ENCODE assay signal across 24 cellular contexts in the genomic region with DNA sequence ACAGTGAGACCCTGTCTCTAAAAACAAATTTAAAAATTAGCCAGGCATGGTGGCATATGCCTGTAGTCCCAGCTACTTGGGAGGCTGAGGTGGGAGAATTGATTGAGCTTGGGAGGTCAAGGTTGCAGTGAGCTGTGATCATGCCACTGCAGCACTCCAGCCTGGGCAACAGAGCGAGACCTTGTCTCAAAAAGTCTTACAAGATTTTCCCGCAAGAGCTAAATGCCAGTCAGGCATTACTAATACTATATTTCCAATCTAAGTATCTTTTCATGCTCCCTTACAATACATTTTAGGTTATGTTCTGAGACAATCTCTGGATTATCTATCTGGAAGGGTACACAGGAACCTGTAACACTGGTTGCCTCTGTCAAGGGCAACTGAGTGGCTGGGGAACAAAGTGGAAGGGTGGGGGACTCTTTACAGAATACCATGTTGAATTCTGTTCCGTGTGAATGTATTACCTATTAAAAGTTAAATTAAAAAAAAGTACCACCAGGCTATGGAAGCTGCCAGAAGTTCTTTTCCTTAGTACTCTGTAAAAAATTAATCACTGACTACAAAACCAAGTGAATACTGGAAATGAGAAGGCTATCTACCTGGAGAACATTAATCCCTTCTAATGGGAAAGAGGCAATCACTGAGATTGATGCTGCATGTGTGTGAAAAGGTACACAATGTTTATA.
"Had no signal": no experiment of that assay in that cellular context is flagged by ENCODE, and none has a peak within 500 bp of the region (broad histone marks: within the 10 kb centered on the region; RNA-seq: fewer than 3 reads in every experiment).

No MANE protein-coding gene starts in this region.

- H3K36me3 Mint-ChIP-seq: natural killer cell had no signal

- ATAC-seq: activated CD4-positive, CD25-positive, alpha-beta regulatory T cell treated with anti-CD3 and anti-CD28 coated beads, Interleukin-2, amount 50 U/mL, for 24 hours; left colon; natural killer cell; stimulated activated naive B cell treated with anti-CD40 and anti-IgM and Interleukin-4, amounts not matched to agents 10 μg/mL and 1 μg/mL and 100 μg/mL, for 72 hours had no signal

- H3K9me3 Mint-ChIP-seq: activated CD4-positive, alpha-beta memory T cell treated with anti-CD3 and anti-CD28 coated beads for 36 hours; activated T-cell treated with anti-CD3 and anti-CD28 coated beads, Interleukin-2, amount 50 U/mL, for 24 hours; central memory CD8-positive, alpha-beta T cell; dendritic cell treated with granulocyte-macrophage colony-stimulating factor and Interleukin-4, amounts not matched to agents 40 ng/mL and 50 ng/mL, for 4 days; natural killer cell; stimulated activated naive B cell treated with anti-CD40 and anti-IgM and Interleukin-4, amounts not matched to agents 10 μg/mL and 1 μg/mL and 100 μg/mL, for 72 hours; T-helper 2 cell treated with Interferon-gamma antibody and Interleukin-4, amounts not matched to agents 5 μg/mL and 100 μg/mL, for 36 hours had no signal

- H3K9me3 ChIP-seq: breast epithelium, esophagus squamous epithelium, neutrophil, prostate gland, stomach, thyroid gland had no signal

- DNase-seq: activated CD4-positive, alpha-beta memory T cell treated with anti-CD3 and anti-CD28 coated beads for 36 hours; activated CD4-positive, alpha-beta T cell treated with anti-CD3 and anti-CD28 coated beads for 48 hours; activated CD8-positive, alpha-beta memory T cell treated with anti-CD3 and anti-CD28 coated beads, Interleukin-2, amount 50 U/mL, for 4 hours; activated gamma-delta T cell treated with Interleukin-2 at 50 U/mL for 16 hours; activated naive CD4-positive, alpha-beta T cell treated with anti-CD3 and anti-CD28 coated beads, Interleukin-2, amount 50 U/mL, for 16 hours; activated T-cell treated with anti-CD3 and anti-CD28 coated beads, Interleukin-2, amount 50 U/mL, for 24 hours; amniotic stem cell; esophagus squamous epithelium; glutamatergic neuron; left colon; natural killer cell; stimulated activated CD4-positive, alpha-beta T cell treated with anti-CD3 and anti-CD28 coated beads, Interleukin-1b, Interleukin-23, amount 100 ng/mL, for 48 hours; stimulated activated naive B cell treated with anti-CD40 and anti-IgM and Interleukin-4, amounts not matched to agents 10 μg/mL and 1 μg/mL and 100 μg/mL, for 72 hours; stomach; T-helper 1 cell; thyroid gland had no signal

- H3K27ac ChIP-seq: breast epithelium, esophagus squamous epithelium, neutrophil, prostate gland, stomach, thyroid gland had no signal

- H3K27me3 ChIP-seq: breast epithelium, esophagus squamous epithelium, neutrophil, stomach, thyroid gland had no signal

- H3K27ac Mint-ChIP-seq: activated CD4-positive, alpha-beta memory T cell treated with anti-CD3 and anti-CD28 coated beads for 36 hours; activated T-cell treated with anti-CD3 and anti-CD28 coated beads, Interleukin-2, amount 50 U/mL, for 24 hours; dendritic cell treated with granulocyte-macrophage colony-stimulating factor and Interleukin-4, amounts not matched to agents 40 ng/mL and 50 ng/mL, for 4 days; natural killer cell; stimulated activated naive B cell treated with anti-CD40 and anti-IgM and Interleukin-4, amounts not matched to agents 10 μg/mL and 1 μg/mL and 100 μg/mL, for 72 hours; T-helper 2 cell treated with Interferon-gamma antibody and Interleukin-4, amounts not matched to agents 5 μg/mL and 100 μg/mL, for 36 hours had no signal

- H3K4me3 Mint-ChIP-seq: activated CD4-positive, alpha-beta memory T cell treated with anti-CD3 and anti-CD28 coated beads for 36 hours; activated T-cell treated with anti-CD3 and anti-CD28 coated beads, Interleukin-2, amount 50 U/mL, for 24 hours; central memory CD8-positive, alpha-beta T cell; dendritic cell treated with granulocyte-macrophage colony-stimulating factor and Interleukin-4, amounts not matched to agents 40 ng/mL and 50 ng/mL, for 4 days; natural killer cell; stimulated activated naive B cell treated with anti-CD40 and anti-IgM and Interleukin-4, amounts not matched to agents 10 μg/mL and 1 μg/mL and 100 μg/mL, for 72 hours; T-helper 2 cell treated with Interferon-gamma antibody and Interleukin-4, amounts not matched to agents 5 μg/mL and 100 μg/mL, for 36 hours had no signal

- H3K4me1 ChIP-seq: breast epithelium, esophagus squamous epithelium, prostate gland had no signal

- H3K27me3 Mint-ChIP-seq: activated CD4-positive, alpha-beta memory T cell treated with anti-CD3 and anti-CD28 coated beads for 36 hours; activated T-cell treated with anti-CD3 and anti-CD28 coated beads, Interleukin-2, amount 50 U/mL, for 24 hours; central memory CD8-positive, alpha-beta T cell; dendritic cell treated with granulocyte-macrophage colony-stimulating factor and Interleukin-4, amounts not matched to agents 40 ng/mL and 50 ng/mL, for 4 days; stimulated activated naive B cell treated with anti-CD40 and anti-IgM and Interleukin-4, amounts not matched to agents 10 μg/mL and 1 μg/mL and 100 μg/mL, for 72 hours had no signal

- H3K4me3 ChIP-seq: breast epithelium, esophagus squamous epithelium, prostate gland, smooth muscle cell, stomach, thyroid gland had no signal

- H3K36me3 ChIP-seq: breast epithelium, prostate gland, thyroid gland had no signal
